ENCODE assay signal across 8 cellular contexts in the genomic region with DNA sequence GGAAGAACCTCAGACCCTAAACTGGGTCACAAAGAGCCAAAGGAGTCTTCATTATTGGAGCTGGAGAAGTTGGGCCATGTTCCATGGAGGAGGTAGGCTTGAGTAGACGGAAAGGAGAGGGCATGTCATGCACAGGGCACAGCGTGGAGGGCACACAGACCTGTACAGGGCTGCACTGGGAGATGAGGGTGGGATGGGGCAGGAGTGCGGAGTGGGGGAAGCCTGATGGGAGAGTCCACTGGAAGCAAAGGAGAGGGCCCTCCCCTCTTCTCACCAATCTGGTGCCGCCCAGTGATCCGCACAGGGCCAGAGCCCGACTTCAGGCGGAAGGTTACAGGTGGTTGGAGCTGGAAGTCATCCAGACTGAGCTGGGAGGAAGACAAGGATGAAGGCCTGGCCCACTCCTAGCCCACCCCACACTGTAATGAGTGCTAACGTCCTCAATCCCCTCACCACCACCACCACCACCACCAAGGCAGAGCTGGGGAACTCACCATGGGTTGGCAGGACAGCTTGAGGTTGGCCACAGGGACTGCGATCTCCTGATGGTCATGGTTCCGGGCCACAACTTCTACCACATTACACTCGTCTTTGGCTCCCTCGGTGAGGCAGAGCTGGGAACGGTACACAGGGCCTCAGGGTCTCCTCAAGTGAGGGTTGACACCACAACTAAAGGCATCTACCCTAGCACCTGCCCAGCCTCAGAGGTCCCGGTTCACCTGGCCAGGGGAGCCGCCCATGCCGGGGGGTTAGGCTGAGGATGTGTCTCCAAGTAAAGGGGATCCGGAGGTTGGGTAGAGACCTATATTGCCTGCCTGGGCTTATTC. TPM values are rescaled to one million over a fixed set of nuclear protein-coding genes. Genes with fewer than 3 reads are reported as not detected.
A peak's percentile ranks its signal among the peaks of the same experiment; 100 is the strongest.
DNase-seq lines count a peak whose midpoint lies in the region; ATAC-seq and TF ChIP-seq lines count a peak whose summit lies in the region.

No MANE protein-coding gene starts in this region.

- H3K27ac ChIP-seq in RWPE1 (peak overlapping the region; percentile 73), esophagus (ENCODE audit: low read depth in 2 of 2, low read length in 1 of 2) (no peak overlapping the region)

- ATAC-seq in GM18907 (IDR thresholded peaks at IDR 0.05; ENCODE audit: unreplicated experiment): no peak

- peaks cover 16 to 18% of the 10 kb centered on the region in 2 donors for H3K4me1 ChIP-seq in esophagus (ENCODE audit: control insufficient read depth in 2 of 2, insufficient read depth in 2 of 2, low read length in 1 of 2)

- H3K27ac Mint-ChIP-seq in progenitor cell of endocrine pancreas: peak overlapping the region; percentile 94

- H3K27me3 Mint-ChIP-seq in progenitor cell of endocrine pancreas: peaks cover 20% of the 10 kb centered on the region

- no peaks in the 10 kb centered on the region for H3K9me3 Mint-ChIP-seq in progenitor cell of endocrine pancreas (ENCODE audit: low read depth)

- POLR2A ChIA-PET in RWPE1 (lab: Yijun Ruan, JAX; ENCODE audit: low non-redundant PET): interaction anchor here (1.1 kb wide), 1 partner anchor 15 kb away, joined by 3 read pairs; no protein-coding TSS in a partner anchor

- no peak for TF ChIP-seq CTCF in GM06990 (IDR thresholded peaks at IDR 0.05; ENCODE audit: insufficient read depth, low read length, poor library complexity, severe bottlenecking)
- no peak for TF ChIP-seq CTCF in RWPE1 (conservative IDR thresholded peaks at IDR 0.05; ENCODE audit: low read depth)
- TF ChIP-seq CTCF in progenitor cell of endocrine pancreas (IDR thresholded peaks at IDR 0.05; ENCODE audit: unreplicated experiment): no peak

- no peaks in the 10 kb centered on the region; the same call in 1 of the 2 replicates for H3K27me3 ChIP-seq in GM06990 (replicated peaks; ENCODE audit: control insufficient read depth, insufficient read depth, low read length)
- peaks cover 0 to under 1% of the 10 kb centered on the region in 2 donors for H3K27me3 ChIP-seq in esophagus (ENCODE audit: control insufficient read depth in 1 of 2, insufficient read depth in 2 of 2, low read length in 2 of 2)

- peaks cover 10% of the 10 kb centered on the region for H3K36me3 Mint-ChIP-seq in progenitor cell of endocrine pancreas (ENCODE audit: insufficient read depth)

- H3K36me3 ChIP-seq in GM06990 (ENCODE audit: control insufficient read depth, insufficient read depth, low read length) (peaks cover 2% of the 10 kb centered on the region; the same call in 1 of the 2 replicates), esophagus (ENCODE audit: control insufficient read depth in 2 of 2, insufficient read depth in 2 of 2, low read length in 1 of 2) (peaks cover 5 to 11% of the 10 kb centered on the region in 2 donors)

- H3K4me3 ChIP-seq in GM06990 (replicated peaks; ENCODE audit: low read depth, low read length) (peak overlapping the region; percentile 86), esophagus (ENCODE audit: low read depth in 1 of 2, low read length in 2 of 2) (peak overlapping the region; percentile 74 to 76)

- CTCF ChIA-PET in RWPE1 (lab: Yijun Ruan, JAX): interaction anchor here (0.6 to 3.5 kb wide), 8 partner anchors 9 to 622 kb away, joined by 3 to 23 read pairs (median 4); no protein-coding TSS in a partner anchor

- H3K9me3 ChIP-seq in esophagus (ENCODE audit: control insufficient read depth in 2 of 2, insufficient read depth in 1 of 2, low read depth in 1 of 2, low read length in 1 of 2): no peaks in the 10 kb centered on the region

- H3K4me3 Mint-ChIP-seq in progenitor cell of endocrine pancreas (ENCODE audit: low read depth): peak overlapping the region; percentile 100

- WGBS in esophagus, 2 donors: 43 to 46% methylated on average over 17 of the region's 17 CpGs

- DNase-seq in GM06990 (ENCODE audit: extremely low read depth, insufficient read length) (no peak), RWPE1 (ENCODE audit: low spot score) (no peak), progenitor cell of endocrine pancreas (ENCODE audit: low spot score, unreplicated experiment) (no peak), NCI-H2107 treated with DMSO at 0.1 percent for 48 hours (lab: John Stamatoyannopoulos, UW; ENCODE audit: unreplicated experiment) (no peak), COR-L47 (lab: John Stamatoyannopoulos, UW) (no peak)
- DNase-seq in activated CD4-positive, alpha-beta T cell treated with anti-CD3 and anti-CD28 coated beads, Interleukin-2, amount 50 U/mL, for 4 hours: no peak

- peaks cover 29% of the 10 kb centered on the region for H3K4me1 Mint-ChIP-seq in progenitor cell of endocrine pancreas (ENCODE audit: low read depth)

RNA-seq across cellular contexts. Expression of a gene that starts 1.0 kb away (rescaled TPM):
- 10 to 100 TPM; 13.3 to 39.2 TPM for polyA plus RNA-seq in esophagus
- total RNA-seq in progenitor cell of endocrine pancreas: 39.3 and 44.1 TPM in 2 replicates

RNA-seq across cellular contexts. Expression of a gene that starts 6.3 kb away (rescaled TPM):
- not detected for polyA plus RNA-seq in esophagus
- total RNA-seq in progenitor cell of endocrine pancreas: 0.69 and 2.4 TPM in 2 replicates

RNA-seq across cellular contexts. Expression of a gene that starts 36.0 kb away (rescaled TPM):
- 10 to 100 TPM; 40.0 to 47.1 TPM for polyA plus RNA-seq in esophagus
- total RNA-seq in progenitor cell of endocrine pancreas: 138 and 148 TPM in 2 replicates
